Comparison of ENCODE assay signal across 21 cellular contexts in genomic region chr19:40233811-40234389, GRCh38. TPM values are rescaled to one million over a fixed set of nuclear protein-coding genes. Genes with fewer than 3 reads are reported as not detected.
A peak's percentile ranks its signal among the peaks of the same experiment; 100 is the strongest.
DNase-seq lines count a peak whose midpoint lies in the region; ATAC-seq, FAIRE-seq and TF ChIP-seq lines count a peak whose summit lies in the region.
"Had no signal": no experiment of that assay in that cellular context is flagged by ENCODE, and none has a peak within 500 bp of the region (broad histone marks: within the 10 kb centered on the region; RNA-seq: fewer than 3 reads in every experiment).

No MANE protein-coding gene starts in this region.

- no peak for TF ChIP-seq RAD21 in HepG2 (CRISPR knock-in tag; IDR thresholded peaks at IDR 0.05)

- POLR2A ChIA-PET in HepG2 (lab: Yijun Ruan, JAX): no interaction called here

- TF ChIP-seq CTCF in HepG2 (CRISPR knock-in tag; IDR thresholded peaks at IDR 0.05) (no peak), right lobe of liver (IDR thresholded peaks at IDR 0.05) (no peak)

- H2AK5ac ChIP-seq in mesenchymal stem cell (ENCODE audit: low read length, severe bottlenecking): no peak overlapping the region

- H3K79me2 ChIP-seq in HepG2 (ENCODE audit: insufficient read depth, low read length): no peaks in the 10 kb centered on the region

- H4K91ac ChIP-seq in mesenchymal stem cell (ENCODE audit: low read length): no peak overlapping the region

- no peak overlapping the region for H2BK120ac ChIP-seq in mesenchymal stem cell (ENCODE audit: low read depth, low read length)

- ATAC-seq in HepG2 (no peak), right lobe of liver (no peak), HG02981 (IDR thresholded peaks at IDR 0.05; ENCODE audit: unreplicated experiment) (no peak), HG03460 (IDR thresholded peaks at IDR 0.05; ENCODE audit: unreplicated experiment) (no peak)
- ATAC-seq: CD8-positive, alpha-beta T cell; Right ventricle myocardium inferior had no signal

- no peak overlapping the region for H3K18ac ChIP-seq in mesenchymal stem cell (ENCODE audit: low read depth in 1 of 2, low read length in 2 of 2)

- TF ChIP-seq EP300 in HepG2 (IDR thresholded peaks at IDR 0.05; ENCODE audit: low read depth in 2 of 2, low read length in 2 of 2): no peak
- no peak for TF ChIP-seq EP300 in HepG2 (CRISPR knock-in tag; IDR thresholded peaks at IDR 0.05; ENCODE audit: borderline replicate concordance)

- H3K9me3 ChIP-seq in HepG2 (ENCODE audit: low read length) (no peaks in the 10 kb centered on the region), right lobe of liver (no peaks in the 10 kb centered on the region), mesenchymal stem cell (ENCODE audit: control insufficient read depth, low read length) (no peaks in the 10 kb centered on the region)
- H3K9me3 ChIP-seq: Peyer's patch had no signal

- no peak overlapping the region for H3K23ac ChIP-seq in mesenchymal stem cell (ENCODE audit: low read length in 2 of 2)

- H3K27me3 ChIP-seq in HepG2 (ENCODE audit: control insufficient read depth in 1 of 2, insufficient read depth in 2 of 2, low read length in 2 of 2) (no peaks in the 10 kb centered on the region), right lobe of liver (no peaks in the 10 kb centered on the region), mesenchymal stem cell (ENCODE audit: control insufficient read depth in 1 of 2, insufficient read depth in 1 of 2, low read length in 2 of 2) (no peaks in the 10 kb centered on the region)
- H3K27me3 ChIP-seq: Peyer's patch had no signal

- H3K14ac ChIP-seq in mesenchymal stem cell (ENCODE audit: low read length in 2 of 2): no peak overlapping the region

- H2AFZ ChIP-seq in HepG2 (ENCODE audit: low read length): no peak overlapping the region
- H2AFZ ChIP-seq in mesenchymal stem cell (ENCODE audit: low read depth, low read length): no peak overlapping the region

- H2BK15ac ChIP-seq in mesenchymal stem cell (ENCODE audit: low read depth, poor library complexity, severe bottlenecking): peak overlapping the region; percentile 33

- no peak overlapping the region for H3K4ac ChIP-seq in mesenchymal stem cell (ENCODE audit: low read depth in 1 of 2, low read length in 2 of 2)

- 98% methylated on average over 12 of the region's 20 CpGs for WGBS in HepG2 (ENCODE audit: low lambda C conversion rate)
- 69% methylated on average over 4 of the region's 20 CpGs for WGBS in right lobe of liver (ENCODE audit: insufficient coverage, low coverage, low lambda C conversion rate, missing lambda C conversion rate)
- 96% methylated on average over 20 of the region's 20 CpGs for WGBS in mesenchymal stem cell

- H3K36me3 ChIP-seq in HepG2 (replicated peaks in 1 of 2; ENCODE audit: control insufficient read depth in 1 of 2, insufficient read depth in 2 of 2, low read length in 2 of 2): peaks cover 28 to 35% of the 10 kb centered on the region in 2 experiments; a peak in 4 of 5 replicates
- peaks cover 0 to 44% (median 23%) of the 10 kb centered on the region in 4 donors for H3K36me3 ChIP-seq in right lobe of liver
- peaks cover 51 to 64% of the 10 kb centered on the region in 2 experiments for H3K36me3 ChIP-seq in mesenchymal stem cell (ENCODE audit: control insufficient read depth in 1 of 2, insufficient read depth in 2 of 2, low read depth in 1 of 2, low read length in 2 of 2)

- TF ChIP-seq POLR2A in HepG2 (IDR thresholded peaks at IDR 0.05; ENCODE audit: insufficient read depth in 1 of 2, low read depth in 2 of 2, low read length in 2 of 2) (no peak), right lobe of liver (IDR thresholded peaks at IDR 0.05) (no peak)

- CTCF ChIA-PET in HepG2 (lab: Yijun Ruan, JAX; ENCODE audit: low intra/inter-chr PET ratio, low total read pairs): no interaction called here

- H3K27ac ChIP-seq in HepG2 (ENCODE audit: extremely low read length, insufficient read depth, low read length): no peak overlapping the region
- no peak overlapping the region for H3K27ac ChIP-seq in right lobe of liver
- no peak overlapping the region for H3K27ac ChIP-seq in mesenchymal stem cell (ENCODE audit: low read length, poor library complexity, severe bottlenecking)
- H3K27ac ChIP-seq: Peyer's patch had no signal

- in situ Hi-C loops in HepG2 (cut with HindIII; ENCODE audit: extremely low pct_ligation_motif_present, low pct_unique_long_range_greater_than_20kb): no loop called here

- H3K4me2 ChIP-seq in HepG2 (ENCODE audit: low read depth, low read length) (no peak overlapping the region), mesenchymal stem cell (ENCODE audit: low read length, poor library complexity, severe bottlenecking) (no peak overlapping the region)

- no peak overlapping the region for H3K4me3 ChIP-seq in HepG2 (replicated peaks in 1 of 3; ENCODE audit: insufficient read depth in 1 of 3, low read depth in 2 of 3, low read length in 3 of 3)
- H3K4me3 ChIP-seq in right lobe of liver: no peak overlapping the region
- no peak overlapping the region for H3K4me3 ChIP-seq in mesenchymal stem cell (ENCODE audit: insufficient read depth in 1 of 2, low read depth in 1 of 2, low read length in 2 of 2)
- H3K4me3 ChIP-seq: Peyer's patch had no signal

- peaks cover 13% of the 10 kb centered on the region for H3K79me1 ChIP-seq in mesenchymal stem cell (replicated peaks; ENCODE audit: low read length, poor library complexity, severe bottlenecking)

- H4K20me1 ChIP-seq in HepG2 (ENCODE audit: insufficient read depth, low read length): no peaks in the 10 kb centered on the region

- no peak overlapping the region for H4K8ac ChIP-seq in mesenchymal stem cell (ENCODE audit: low read length)

- no peak overlapping the region for H2BK12ac ChIP-seq in mesenchymal stem cell (ENCODE audit: low read length in 2 of 2)

- FAIRE-seq in HepG2 (lab: Jason Lieb, UNC): no peak
- FAIRE-seq: A204.1, GM12892, GM18507, H1 had no signal

- no peak for DNase-seq in HepG2 (ENCODE audit: low spot score)
- DNase-seq in right lobe of liver: no peak
- no peak for DNase-seq in mesenchymal stem cell
- DNase-seq in putamen (ENCODE audit: low spot score): no peak
- DNase-seq: CD8-positive, alpha-beta T cell; NCI-H1417; NCI-H187; NCI-H2107; NCI-H510A; NCI-H748 treated with DMSO at 0.1 percent for 48 hours; NK-92 treated with Interleukin-12 subunit alpha and Interleukin-12 subunit beta, amount 100 ng/mL, for 24 hours; Peyer's patch had no signal

- H2BK5ac ChIP-seq in mesenchymal stem cell (ENCODE audit: low read depth, low read length, poor library complexity, severe bottlenecking): no peak overlapping the region

- H3K4me1 ChIP-seq in HepG2 (ENCODE audit: insufficient read depth, low read length) (peaks cover 43% of the 10 kb centered on the region), right lobe of liver (peaks cover 0 to 20% (median 7%) of the 10 kb centered on the region in 4 donors), mesenchymal stem cell (ENCODE audit: control insufficient read depth, insufficient read depth, low read depth, low read length) (peaks cover 19% of the 10 kb centered on the region)

- H3K9ac ChIP-seq in HepG2 (ENCODE audit: insufficient read depth, low read depth, low read length) (no peak overlapping the region), mesenchymal stem cell (ENCODE audit: low read length) (no peak overlapping the region)

- BruUV-seq in HepG2 (replicated peaks; lab: Mats Ljungman, UMichigan): no TSS peak

- intact Hi-C loops in HepG2 (cut with micrococcal nuclease; ENCODE audit: unreplicated experiment) (no loop called here), right lobe of liver (cut with DNase I) (no loop called here)

RNA-seq across cellular contexts. Expression of gene CCNP, which starts 7.4 kb away (rescaled TPM):
- total RNA-seq in HepG2 (2016; rRNA removed; fragmentation: Illumina TruSeq; extraction: Trizol) (0.66 and 1.1 TPM in 2 replicates), right lobe of liver (1 to 10 TPM; 1.5 to 8.7 (median 3.9) TPM)
- 0.20 and 0.35 TPM in 2 replicates for total RNA-seq in HepG2 (2016; cell fraction: cytosol; rRNA removed; fragmentation: Illumina TruSeq; extraction: Trizol; ENCODE audit: low read depth)
- 0.85 and 1.1 TPM in 2 replicates for total RNA-seq in HepG2 (2016; cell fraction: insoluble cytoplasmic fraction; rRNA removed; fragmentation: Illumina TruSeq; extraction: Trizol)
- total RNA-seq in HepG2 (2016; cell fraction: membrane; rRNA removed; fragmentation: Illumina TruSeq; extraction: Trizol): 0.74 and 0.79 TPM in 2 replicates
- total RNA-seq in HepG2 (2016; cell fraction: nucleus; rRNA removed; fragmentation: Illumina TruSeq; extraction: Trizol): 0.69 and 0.96 TPM in 2 replicates
- 1.8 and 2.8 TPM in 2 replicates for polyA plus RNA-seq in HepG2 (2011; rRNA removed)
- polyA plus RNA-seq in HepG2 (2011; cell fraction: cytosol; rRNA removed): 1.7 and 2.0 TPM in 2 replicates
- polyA plus RNA-seq in HepG2 (2011; cell fraction: nucleus; rRNA removed): 7.9 and 8.4 TPM in 2 replicates
- polyA plus RNA-seq in HepG2 (2012): 2.0 and 2.9 TPM in 2 replicates
- 0.25 and 0.58 TPM in 2 replicates for polyA plus RNA-seq in HepG2 (2016; cell fraction: cytosol; fragmentation: Illumina TruSeq; extraction: Trizol; ENCODE audit: low read depth)
- 1.0 and 1.2 TPM in 2 replicates for polyA plus RNA-seq in HepG2 (2016; cell fraction: insoluble cytoplasmic fraction; fragmentation: Illumina TruSeq; extraction: Trizol; ENCODE audit: low read depth)
- 0.49 and 0.52 TPM in 2 replicates for polyA plus RNA-seq in HepG2 (2016; cell fraction: membrane; fragmentation: Illumina TruSeq; extraction: Trizol; ENCODE audit: low read depth)
- 2.3 and 2.8 TPM in 2 replicates for polyA plus RNA-seq in HepG2 (2016; cell fraction: nucleus; fragmentation: Illumina TruSeq; extraction: Trizol; ENCODE audit: insufficient read depth, low read depth)
- polyA minus RNA-seq in HepG2 (2011; rRNA and poly(A)+ RNA removed; ENCODE audit: low replicate concordance): 0.07 and 2.4 TPM in 2 replicates
- 0.79 and 1.1 TPM in 2 replicates for polyA minus RNA-seq in HepG2 (2011; cell fraction: cytosol; rRNA and poly(A)+ RNA removed)
- 0.90 and 1.2 TPM in 2 replicates for polyA minus RNA-seq in HepG2 (2011; cell fraction: nucleus; rRNA and poly(A)+ RNA removed)
- polyA plus RNA-seq in mesenchymal stem cell (2013, experiment 1 of 2): 0.12 TPM
- polyA plus RNA-seq in mesenchymal stem cell (2013, experiment 2 of 2): 0.05 TPM
- total RNA-seq: M059J, Right ventricle myocardium inferior had no signal

RNA-seq across cellular contexts. Expression of gene TTC9B, which starts 15.7 kb away (rescaled TPM):
- total RNA-seq in HepG2 (2016; rRNA removed; fragmentation: Illumina TruSeq; extraction: Trizol) (not detected in 2 replicates), right lobe of liver (not detected)
- total RNA-seq in HepG2 (2016; cell fraction: cytosol; rRNA removed; fragmentation: Illumina TruSeq; extraction: Trizol; ENCODE audit: low read depth): not detected in 2 replicates
- total RNA-seq in HepG2 (2016; cell fraction: insoluble cytoplasmic fraction; rRNA removed; fragmentation: Illumina TruSeq; extraction: Trizol): not detected in 2 replicates
- total RNA-seq in HepG2 (2016; cell fraction: membrane; rRNA removed; fragmentation: Illumina TruSeq; extraction: Trizol): not detected in 2 replicates
- not detected in 2 replicates for total RNA-seq in HepG2 (2016; cell fraction: nucleus; rRNA removed; fragmentation: Illumina TruSeq; extraction: Trizol)
- not detected in 2 replicates for polyA plus RNA-seq in HepG2 (2011; rRNA removed)
- not detected in 2 replicates for polyA plus RNA-seq in HepG2 (2011; cell fraction: cytosol; rRNA removed)
- 0.05 TPM in 1 of 2 replicates, not detected in the other for polyA plus RNA-seq in HepG2 (2011; cell fraction: nucleus; rRNA removed)
- 0.08 and 0.27 TPM in 2 replicates for polyA plus RNA-seq in HepG2 (2012)
- not detected in 2 replicates for polyA plus RNA-seq in HepG2 (2016; cell fraction: cytosol; fragmentation: Illumina TruSeq; extraction: Trizol; ENCODE audit: low read depth)
- polyA plus RNA-seq in HepG2 (2016; cell fraction: insoluble cytoplasmic fraction; fragmentation: Illumina TruSeq; extraction: Trizol; ENCODE audit: low read depth): not detected in 2 replicates
- not detected in 2 replicates for polyA plus RNA-seq in HepG2 (2016; cell fraction: membrane; fragmentation: Illumina TruSeq; extraction: Trizol; ENCODE audit: low read depth)
- polyA plus RNA-seq in HepG2 (2016; cell fraction: nucleus; fragmentation: Illumina TruSeq; extraction: Trizol; ENCODE audit: insufficient read depth, low read depth): not detected in 2 replicates
- polyA minus RNA-seq in HepG2 (2011; rRNA and poly(A)+ RNA removed; ENCODE audit: low replicate concordance): not detected in 2 replicates
- polyA minus RNA-seq in HepG2 (2011; cell fraction: cytosol; rRNA and poly(A)+ RNA removed): not detected in 2 replicates
- not detected in 2 replicates for polyA minus RNA-seq in HepG2 (2011; cell fraction: nucleus; rRNA and poly(A)+ RNA removed)
- not detected for polyA plus RNA-seq in mesenchymal stem cell (2013, experiment 1 of 2)
- polyA plus RNA-seq in mesenchymal stem cell (2013, experiment 2 of 2): not detected
- total RNA-seq: CD8-positive, alpha-beta T cell; H1; M059J; Peyer's patch; Right ventricle myocardium inferior had no signal
- polyA plus RNA-seq: BJ had no signal

RNA-seq across cellular contexts. Expression of gene MAP3K10, which starts 42.7 kb away (rescaled TPM):
- total RNA-seq in HepG2 (2016; rRNA removed; fragmentation: Illumina TruSeq; extraction: Trizol) (1.9 and 3.4 TPM in 2 replicates), right lobe of liver (1 to 10 TPM; 4.2 to 7.0 (median 6.5) TPM)
- total RNA-seq in HepG2 (2016; cell fraction: cytosol; rRNA removed; fragmentation: Illumina TruSeq; extraction: Trizol; ENCODE audit: low read depth): 3.4 and 3.7 TPM in 2 replicates
- total RNA-seq in HepG2 (2016; cell fraction: insoluble cytoplasmic fraction; rRNA removed; fragmentation: Illumina TruSeq; extraction: Trizol): 1.5 and 4.3 TPM in 2 replicates
- 2.3 and 3.1 TPM in 2 replicates for total RNA-seq in HepG2 (2016; cell fraction: membrane; rRNA removed; fragmentation: Illumina TruSeq; extraction: Trizol)
- total RNA-seq in HepG2 (2016; cell fraction: nucleus; rRNA removed; fragmentation: Illumina TruSeq; extraction: Trizol): 4.8 and 6.5 TPM in 2 replicates
- 5.0 and 6.7 TPM in 2 replicates for polyA plus RNA-seq in HepG2 (2011; rRNA removed)
- 2.4 and 4.6 TPM in 2 replicates for polyA plus RNA-seq in HepG2 (2011; cell fraction: cytosol; rRNA removed)
- polyA plus RNA-seq in HepG2 (2011; cell fraction: nucleus; rRNA removed): 28.9 and 39.9 TPM in 2 replicates
- 4.5 and 7.7 TPM in 2 replicates for polyA plus RNA-seq in HepG2 (2012)
- polyA plus RNA-seq in HepG2 (2016; cell fraction: cytosol; fragmentation: Illumina TruSeq; extraction: Trizol; ENCODE audit: low read depth): 1.1 and 1.2 TPM in 2 replicates
- polyA plus RNA-seq in HepG2 (2016; cell fraction: insoluble cytoplasmic fraction; fragmentation: Illumina TruSeq; extraction: Trizol; ENCODE audit: low read depth): 2.1 and 3.6 TPM in 2 replicates
- polyA plus RNA-seq in HepG2 (2016; cell fraction: membrane; fragmentation: Illumina TruSeq; extraction: Trizol; ENCODE audit: low read depth): 2.5 and 3.9 TPM in 2 replicates
- 14.6 and 16.4 TPM in 2 replicates for polyA plus RNA-seq in HepG2 (2016; cell fraction: nucleus; fragmentation: Illumina TruSeq; extraction: Trizol; ENCODE audit: insufficient read depth, low read depth)
- 9.5 and 13.6 TPM in 2 replicates for polyA minus RNA-seq in HepG2 (2011; rRNA and poly(A)+ RNA removed; ENCODE audit: low replicate concordance)
- polyA minus RNA-seq in HepG2 (2011; cell fraction: cytosol; rRNA and poly(A)+ RNA removed): 3.7 and 4.1 TPM in 2 replicates
- polyA minus RNA-seq in HepG2 (2011; cell fraction: nucleus; rRNA and poly(A)+ RNA removed): 9.0 and 9.3 TPM in 2 replicates
- polyA plus RNA-seq in mesenchymal stem cell (2013, experiment 1 of 2): 5.2 TPM
- polyA plus RNA-seq in mesenchymal stem cell (2013, experiment 2 of 2): 4.8 TPM

RNA-seq across cellular contexts. Expression of gene AKT2, which starts 51.2 kb away (rescaled TPM):
- 82.1 and 82.7 TPM in 2 replicates for total RNA-seq in HepG2 (2016; rRNA removed; fragmentation: Illumina TruSeq; extraction: Trizol)
- 42.1 and 44.9 TPM in 2 replicates for total RNA-seq in HepG2 (2016; cell fraction: cytosol; rRNA removed; fragmentation: Illumina TruSeq; extraction: Trizol; ENCODE audit: low read depth)
- 70.8 and 81.6 TPM in 2 replicates for total RNA-seq in HepG2 (2016; cell fraction: insoluble cytoplasmic fraction; rRNA removed; fragmentation: Illumina TruSeq; extraction: Trizol)
- 96.0 and 104 TPM in 2 replicates for total RNA-seq in HepG2 (2016; cell fraction: membrane; rRNA removed; fragmentation: Illumina TruSeq; extraction: Trizol)
- 55.8 and 67.9 TPM in 2 replicates for total RNA-seq in HepG2 (2016; cell fraction: nucleus; rRNA removed; fragmentation: Illumina TruSeq; extraction: Trizol)
- 173 and 182 TPM in 2 replicates for polyA plus RNA-seq in HepG2 (2011; rRNA removed)
- 88.4 and 94.7 TPM in 2 replicates for polyA plus RNA-seq in HepG2 (2011; cell fraction: cytosol; rRNA removed)
- polyA plus RNA-seq in HepG2 (2011; cell fraction: nucleus; rRNA removed): 432 and 533 TPM in 2 replicates
- polyA plus RNA-seq in HepG2 (2012): 72.7 and 74.6 TPM in 2 replicates
- polyA plus RNA-seq in HepG2 (2016; cell fraction: cytosol; fragmentation: Illumina TruSeq; extraction: Trizol; ENCODE audit: low read depth): 39.5 and 46.3 TPM in 2 replicates
- polyA plus RNA-seq in HepG2 (2016; cell fraction: insoluble cytoplasmic fraction; fragmentation: Illumina TruSeq; extraction: Trizol; ENCODE audit: low read depth): 92.6 and 106 TPM in 2 replicates
- polyA plus RNA-seq in HepG2 (2016; cell fraction: membrane; fragmentation: Illumina TruSeq; extraction: Trizol; ENCODE audit: low read depth): 95.0 and 114 TPM in 2 replicates
- 169 and 178 TPM in 2 replicates for polyA plus RNA-seq in HepG2 (2016; cell fraction: nucleus; fragmentation: Illumina TruSeq; extraction: Trizol; ENCODE audit: insufficient read depth, low read depth)
- 115 and 187 TPM in 2 replicates for polyA minus RNA-seq in HepG2 (2011; rRNA and poly(A)+ RNA removed; ENCODE audit: low replicate concordance)
- polyA minus RNA-seq in HepG2 (2011; cell fraction: cytosol; rRNA and poly(A)+ RNA removed): 55.0 and 56.5 TPM in 2 replicates
- 77.1 and 89.5 TPM in 2 replicates for polyA minus RNA-seq in HepG2 (2011; cell fraction: nucleus; rRNA and poly(A)+ RNA removed)
- 100 to 1,000 TPM in 3 of 6 experiments, 10 to 100 TPM in 3; 83.2 to 132 (median 107) TPM for total RNA-seq in right lobe of liver
- polyA plus RNA-seq in mesenchymal stem cell (2013, experiment 1 of 2): 112 TPM
- polyA plus RNA-seq in mesenchymal stem cell (2013, experiment 2 of 2): 106 TPM
